In the genomic region with DNA sequence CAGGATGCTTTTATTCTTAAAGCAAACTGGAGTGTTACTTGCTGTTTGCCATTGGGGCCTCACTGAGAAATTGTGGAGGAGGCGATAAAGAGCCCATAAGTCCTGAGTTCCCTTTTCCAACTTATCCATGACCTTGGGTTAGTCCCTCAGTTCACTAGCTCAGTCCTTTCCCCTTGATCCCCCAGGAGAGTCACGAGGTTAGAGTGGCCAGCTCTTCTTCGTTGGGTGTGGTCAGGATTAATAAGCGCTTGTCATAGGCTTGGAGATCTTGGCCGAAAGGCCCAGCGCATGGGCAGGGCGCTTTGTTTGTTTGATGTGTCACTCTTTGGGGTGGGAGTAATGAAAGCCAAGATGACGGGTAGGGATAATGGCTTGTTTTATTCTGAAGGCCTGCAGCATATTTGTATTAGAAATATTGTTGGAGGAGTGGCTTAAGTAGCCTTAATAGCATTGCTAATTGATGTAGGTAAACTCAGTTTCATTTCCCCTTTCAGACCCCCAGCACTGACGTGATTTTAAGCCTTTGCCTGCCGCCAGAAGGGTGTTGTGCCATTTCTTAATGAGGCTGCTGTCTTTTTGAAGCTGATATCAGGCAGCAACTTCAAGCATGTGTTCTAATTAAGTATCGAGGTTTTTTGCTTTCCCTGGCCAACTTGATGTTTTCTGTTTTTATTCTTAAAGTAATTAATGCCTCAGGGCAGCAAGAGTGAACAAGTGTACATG, we compare ENCODE assay signal across 16 cellular contexts. TPM values are rescaled to one million over a fixed set of nuclear protein-coding genes. Genes with fewer than 3 reads are reported as not detected.
A peak's percentile ranks its signal among the peaks of the same experiment; 100 is the strongest.
DNase-seq lines count a peak whose midpoint lies in the region; ATAC-seq, FAIRE-seq and TF ChIP-seq lines count a peak whose summit lies in the region.
"Had no signal": no experiment of that assay in that cellular context is flagged by ENCODE, and none has a peak within 500 bp of the region (broad histone marks: within the 10 kb centered on the region; RNA-seq: fewer than 3 reads in every experiment).

No MANE protein-coding gene starts in this region.

- peaks cover 14% of the 10 kb centered on the region for H3F3A ChIP-seq in Loucy (ENCODE audit: low read depth)

- peaks cover 56% of the 10 kb centered on the region for H3K4me1 ChIP-seq in Loucy (ENCODE audit: insufficient read depth, low read length, poor library complexity, severe bottlenecking)
- H3K4me1 ChIP-seq in K562 (replicated peaks in 1 of 2; ENCODE audit: control insufficient read depth in 2 of 2, insufficient read depth in 2 of 2, low read length in 2 of 2) = peaks cover 0 to 30% of the 10 kb centered on the region in 2 experiments; a peak in 4 of 5 replicates
- H3K4me1 ChIP-seq in suprapubic skin = peaks cover 33% of the 10 kb centered on the region
- H3K4me1 ChIP-seq: adrenal gland, testis had no signal

- H3K36me3 ChIP-seq in Loucy (ENCODE audit: insufficient read depth, low read length) (peaks cover 11% of the 10 kb centered on the region; the same call in 1 of the 2 replicates), K562 (ENCODE audit: control insufficient read depth, insufficient read depth, low read length) (peaks cover 20% of the 10 kb centered on the region; the same call in 2 of the 3 replicates), suprapubic skin (peaks cover 22% of the 10 kb centered on the region)
- H3K36me3 ChIP-seq: adrenal gland, spleen had no signal

- H3K9me3 ChIP-seq in Loucy (ENCODE audit: insufficient read depth, low read depth, low read length) (no peaks in the 10 kb centered on the region), K562 (replicated peaks; ENCODE audit: control insufficient read depth, insufficient read depth, low read depth, low read length) (no peaks in the 10 kb centered on the region), suprapubic skin (no peaks in the 10 kb centered on the region)
- H3K9me3 ChIP-seq: adrenal gland, spleen, testis had no signal

- POLR2A ChIA-PET in K562 (lab: Yijun Ruan, JAX) = interaction anchor here (0.6 to 1.9 kb wide), 7 partner anchors 9 to 317 kb away, joined by 3 to 9 read pairs (median 4); partner anchors contain the start of gene TAF1B

- H3K9ac ChIP-seq in Loucy (ENCODE audit: low read depth, low read length, poor library complexity, severe bottlenecking) (peak overlapping the region; percentile 61), K562 (ENCODE audit: insufficient read depth in 1 of 2, low read depth in 2 of 2, low read length in 2 of 2) (peak overlapping the region in 1 of 2 experiments; percentile 58; a peak in 2 of 4 replicates)

- intact Hi-C loops in K562 (cut with micrococcal nuclease) = no loop called here

- TF ChIP-seq CTCF in Loucy (conservative IDR thresholded peaks at IDR 0.05; ENCODE audit: low read length) (no peak), K562 (IDR thresholded peaks at IDR 0.05 in 2 of 3, conservative IDR thresholded peaks at IDR 0.05 in 1 of 3; ENCODE audit: insufficient read depth in 2 of 3, low read depth in 1 of 3, low read length in 3 of 3) (no peak), suprapubic skin (IDR thresholded peaks at IDR 0.05) (no peak)

- WGBS in K562 (ENCODE audit: insufficient coverage, low coverage, missing lambda C conversion rate) = 14% methylated on average over 11 of the region's 11 CpGs
- WGBS in suprapubic skin = 64% methylated on average over 11 of the region's 11 CpGs

- CTCF ChIA-PET in K562 (lab: Yijun Ruan, JAX; ENCODE audit: low intra/inter-chr PET ratio) = no interaction called here

- H3K27me3 ChIP-seq in Loucy (ENCODE audit: insufficient read depth, low read length, poor library complexity, severe bottlenecking) (no peaks in the 10 kb centered on the region), K562 (ENCODE audit: control insufficient read depth in 2 of 2, insufficient read depth in 2 of 2, low read length in 2 of 2) (no peaks in the 10 kb centered on the region), suprapubic skin (no peaks in the 10 kb centered on the region)
- H3K27me3 ChIP-seq: adrenal gland, spleen, testis had no signal

- no peaks in the 10 kb centered on the region for H3K9me1 ChIP-seq in K562 (ENCODE audit: control insufficient read depth, insufficient read depth, low read length)

- no peak; the same call in 1 of the 2 replicates for TF ChIP-seq EP300 in K562 (IDR thresholded peaks at IDR 0.05; ENCODE audit: low read length)
- TF ChIP-seq EP300 in suprapubic skin (IDR thresholded peaks at IDR 0.05) = no peak

- no peaks in the 10 kb centered on the region for H3K9me2 ChIP-seq in Loucy (replicated peaks; ENCODE audit: low read depth, low read length)

- H3K27ac ChIP-seq in K562 (ENCODE audit: extremely low read depth, low read depth, low read length) (peak overlapping the region; percentile 78), suprapubic skin (peak overlapping the region; percentile 77)
- H3K27ac ChIP-seq: 22Rv1, adrenal gland, SK-N-MC, spleen, testis had no signal

- H3K4me3 ChIP-seq in Loucy (ENCODE audit: low read length, poor library complexity, severe bottlenecking) = peak overlapping the region; percentile 15
- H3K4me3 ChIP-seq in K562 = no peak overlapping the region
- no peak overlapping the region for H3K4me3 ChIP-seq in suprapubic skin
- H3K4me3 ChIP-seq: adrenal gland, SK-N-MC, spleen, testis had no signal

- H3K4me2 ChIP-seq in Loucy (ENCODE audit: low read depth, low read length, poor library complexity, severe bottlenecking) = peak overlapping the region; percentile 56
- H3K4me2 ChIP-seq in K562 (ENCODE audit: insufficient read depth, low read length) = peak overlapping the region; percentile 65

- no TSS peak for BruUV-seq in K562 (replicated peaks; lab: Mats Ljungman, UMichigan)

- peak; percentile 98 for ATAC-seq in K562
- ATAC-seq in HG03457 (IDR thresholded peaks at IDR 0.05; ENCODE audit: unreplicated experiment) = no peak

- H2AFZ ChIP-seq in Loucy (ENCODE audit: low read length) (peak overlapping the region; percentile 41), K562 (ENCODE audit: low read depth, low read length) (peak overlapping the region; percentile 94)

- TF ChIP-seq RAD21 in K562 (CRISPR knock-in tag; conservative IDR thresholded peaks at IDR 0.05 in 1 of 2, IDR thresholded peaks at IDR 0.05 in 1 of 2) = no peak

- FAIRE-seq in K562 (lab: Jason Lieb, UNC) = peak; percentile 91

- no peaks in the 10 kb centered on the region for H3K79me2 ChIP-seq in Loucy (ENCODE audit: insufficient read depth, low read length)
- no peaks in the 10 kb centered on the region for H3K79me2 ChIP-seq in K562 (ENCODE audit: control insufficient read depth, insufficient read depth, low read length)

- no peaks in the 10 kb centered on the region for H4K20me1 ChIP-seq in Loucy (ENCODE audit: insufficient read depth, low read length, poor library complexity, severe bottlenecking)
- no peaks in the 10 kb centered on the region for H4K20me1 ChIP-seq in K562 (replicated peaks; ENCODE audit: control insufficient read depth, insufficient read depth, low read length)

- DNase-seq in NCI-H1417 (lab: John Stamatoyannopoulos, UW) (peak in 2 of 3 experiments; percentile 26 to 54), NCI-H1417 treated with DMSO at 0.1 percent for 48 hours (lab: John Stamatoyannopoulos, UW) (no peak), K562 (ENCODE audit: extremely low read depth in 1 of 4, low spot score in 3 of 4) (peak; percentile 80 to 87 (median 84)), suprapubic skin (ENCODE audit: low spot score in 2 of 2) (no peak), NCI-H2029 treated with DMSO at 0.1 percent for 48 hours (lab: John Stamatoyannopoulos, UW) (no peak), NCI-H526 (lab: John Stamatoyannopoulos, UW) (no peak)
- DNase-seq: adrenal gland, HCEC 1CT, NCI-H1436, NCI-H774, spleen, testis had no signal

- in situ Hi-C loops in K562 (cut with MboI) = no loop called here

- no peak; the same call in 1 of the 2 replicates for TF ChIP-seq POLR2A in K562 (conservative IDR thresholded peaks at IDR 0.05)
- TF ChIP-seq POLR2A in suprapubic skin (IDR thresholded peaks at IDR 0.05) = no peak

TF ChIP-seq in K562, 482 proteins besides CTCF, POLR2A, EP300 and RAD21 (continues in another document):
- TF ChIP-seq THRAP3 (IDR thresholded peaks at IDR 0.05; ENCODE audit: borderline replicate concordance) = no peak
- TF ChIP-seq POLR2B (IDR thresholded peaks at IDR 0.05; ENCODE audit: low read depth, partially characterized antibody) = peak; percentile 22
- no peak for TF ChIP-seq NFIC (IDR thresholded peaks at IDR 0.05)
- no peak for TF ChIP-seq ZNF77 (CRISPR knock-in tag; IDR thresholded peaks at IDR 0.05)
- no peak for TF ChIP-seq PML (IDR thresholded peaks at IDR 0.05; ENCODE audit: low read length)
- TF ChIP-seq ZNF395 (CRISPR knock-in tag; IDR thresholded peaks at IDR 0.05) = peak; percentile 47; the same call in 1 of the 2 replicates

RNA-seq across cellular contexts. Expression of gene GRHL1, which starts 15.7 kb away (rescaled TPM):
- total RNA-seq in K562 (2011; cell fraction: chromatin; rRNA removed; ENCODE audit: low replicate concordance) = 15.0 and 18.7 TPM in 2 replicates
- 7.2 and 9.7 TPM in 2 replicates for total RNA-seq in K562 (2011; cell fraction: nucleolus; rRNA removed)
- total RNA-seq in K562 (2011; cell fraction: nucleoplasm; rRNA removed) = 10.6 and 15.3 TPM in 2 replicates
- total RNA-seq in K562 (2014; rRNA removed) = 4.2 and 4.5 TPM in 2 replicates
- total RNA-seq in K562 (2014; rRNA removed; fragmentation: Illumina TruSeq; extraction: Trizol) = 5.1 and 5.4 TPM in 2 replicates
- 3.2 and 3.4 TPM in 2 replicates for total RNA-seq in K562 (2015; rRNA removed; fragmentation: Illumina TruSeq; extraction: Trizol)
- 4.6 and 5.5 TPM in 2 replicates for total RNA-seq in K562 (2021)
- polyA plus RNA-seq in K562 (2011; rRNA removed) = 6.1 and 6.5 TPM in 2 replicates
- 1.2 and 3.5 TPM in 2 replicates for polyA plus RNA-seq in K562 (2011; cell fraction: cytosol; rRNA removed)
- polyA plus RNA-seq in K562 (2011; cell fraction: nucleus; rRNA removed) = 18.4 and 19.2 TPM in 2 replicates
- polyA plus RNA-seq in K562 (2012) = 2.1 and 7.1 TPM in 2 replicates
- polyA plus RNA-seq in K562 (2014; fragmentation: Illumina TruSeq; extraction: Trizol) = 4.4 and 5.0 TPM in 2 replicates
- polyA plus RNA-seq in K562 (2014; fragmentation: Nextera tagmentation; extraction: Ambion mirVana) = 1 to 10 TPM; 1.7 to 1.9 TPM
- polyA plus RNA-seq in K562 (2014; rRNA removed) = 4.7 and 5.8 TPM in 2 replicates
- 9.8 and 10.6 TPM in 2 replicates for polyA minus RNA-seq in K562 (2011; rRNA and poly(A)+ RNA removed)
- 2.2 and 2.6 TPM in 2 replicates for polyA minus RNA-seq in K562 (2011; cell fraction: cytosol; rRNA and poly(A)+ RNA removed)
- polyA minus RNA-seq in K562 (2011; cell fraction: nucleus; rRNA and poly(A)+ RNA removed) = 9.3 and 13.6 TPM in 2 replicates
- 100 to 1,000 TPM; 112 to 233 (median 121) TPM for total RNA-seq in suprapubic skin

Comparison
In these comparisons a context has a peak if more than half of its experiments do, and no peak if none do; other contexts are left out.
1. DNase-seq: peak in NCI-H1417 (2 of 3) and K562 (4 of 4); none in NCI-H1417 treated with DMSO at 0.1 percent for 48 hours (single experiment), suprapubic skin (0 of 2), NCI-H2029 treated with DMSO at 0.1 percent for 48 hours (single experiment) and NCI-H526 (0 of 2).
2. RNA of gene GRHL1, which starts 15.7 kb away (total RNA-seq): 112 to 233 TPM in suprapubic skin; 3.2 to 18.7 TPM in K562; every median in the first group is over 4 times any median in the second.